In genomic region chr1:85091647-85092295, GRCh38 we compare ENCODE assay signal across 10 cellular contexts. TPM values are rescaled to one million over a fixed set of nuclear protein-coding genes. Genes with fewer than 3 reads are reported as not detected.
DNase-seq lines count a peak whose midpoint lies in the region; ATAC-seq, FAIRE-seq and TF ChIP-seq lines count a peak whose summit lies in the region.
"Had no signal": no experiment of that assay in that cellular context is flagged by ENCODE, and none has a peak within 500 bp of the region (broad histone marks: within the 10 kb centered on the region; RNA-seq: fewer than 3 reads in every experiment).

No MANE protein-coding gene starts in this region.

- no peak overlapping the region for H3K4me3 Mint-ChIP-seq in activated CD8-positive, alpha-beta memory T cell treated with anti-CD3 and anti-CD28 coated beads, Interleukin-2, amount 10 ng/mL, durations not matched to agents 7 days and 5 days

- FAIRE-seq in pancreas (lab: Jason Lieb, UNC) = no peak

- no peak for TF ChIP-seq CTCF in pancreas (IDR thresholded peaks at IDR 0.05)

- no peak overlapping the region for H3K27ac Mint-ChIP-seq in activated CD8-positive, alpha-beta memory T cell treated with anti-CD3 and anti-CD28 coated beads, Interleukin-2, amount 10 ng/mL, durations not matched to agents 7 days and 5 days

- intact Hi-C loops in pancreas (cut with DNase I) = no loop called here

- ATAC-seq in activated CD8-positive, alpha-beta memory T cell treated with anti-CD3 and anti-CD28 coated beads, Interleukin-2, amount 10 ng/mL, durations not matched to agents 7 days and 5 days = peak; percentile 36
- ATAC-seq in stimulated activated naive CD8-positive, alpha-beta T cell treated with anti-CD3 and anti-CD28 coated beads, Interleukin-15, Interleukin-2, amounts not matched to agents 100 U/mL and 50 U/mL, for 24 hours = peak; percentile 75
- no peak for ATAC-seq in GM21515 (IDR thresholded peaks at IDR 0.05; ENCODE audit: unreplicated experiment)
- ATAC-seq in pancreas = no peak

- H3K27me3 ChIP-seq in pancreas = no peaks in the 10 kb centered on the region
- H3K27me3 ChIP-seq: cardiac muscle cell had no signal

- H3K4me1 ChIP-seq in pancreas = no peaks in the 10 kb centered on the region

- DNase-seq in activated CD8-positive, alpha-beta memory T cell treated with anti-CD3 and anti-CD28 coated beads, Interleukin-2, amount 10 ng/mL, durations not matched to agents 7 days and 5 days = no peak
- DNase-seq in activated CD8-positive, alpha-beta memory T cell treated with anti-CD3 and anti-CD28 coated beads, Interleukin-2, amount 50 U/mL, for 4 hours = no peak
- DNase-seq in M059J (ENCODE audit: low read depth) (peak; percentile 29), amniotic epithelial cell (ENCODE audit: low read depth) (peak; percentile 37), RKO (ENCODE audit: low spot score) (no peak), pancreas (no peak)
- peak; percentile 9 for DNase-seq in stimulated activated naive CD8-positive, alpha-beta T cell treated with anti-CD3 and anti-CD28 coated beads, Interleukin-15, Interleukin-2, amounts not matched to agents 100 U/mL and 50 U/mL, for 24 hours
- DNase-seq: NCI-H2029 treated with DMSO at 0.1 percent for 48 hours had no signal

- peaks cover 2% of the 10 kb centered on the region for H3K27me3 Mint-ChIP-seq in activated CD8-positive, alpha-beta memory T cell treated with anti-CD3 and anti-CD28 coated beads, Interleukin-2, amount 10 ng/mL, durations not matched to agents 7 days and 5 days

- H3K9me3 Mint-ChIP-seq in activated CD8-positive, alpha-beta memory T cell treated with anti-CD3 and anti-CD28 coated beads, Interleukin-2, amount 10 ng/mL, durations not matched to agents 7 days and 5 days (ENCODE audit: low read depth) = no peaks in the 10 kb centered on the region

- 70 to 77% methylated on average over 11 of the region's 11 CpGs for WGBS in pancreas, 2 donors

- no peak overlapping the region for H3K4me3 ChIP-seq in pancreas
- H3K4me3 ChIP-seq: cardiac muscle cell had no signal

- CTCF ChIA-PET in activated CD8-positive, alpha-beta memory T cell treated with anti-CD3 and anti-CD28 coated beads, Interleukin-2, amount 10 ng/mL, durations not matched to agents 7 days and 5 days (lab: Charles Lee) = interaction anchor here (1.0 kb wide), 1 partner anchor 147 kb away, joined by 5 read pairs; no protein-coding TSS in a partner anchor

- H3K4me1 Mint-ChIP-seq in activated CD8-positive, alpha-beta memory T cell treated with anti-CD3 and anti-CD28 coated beads, Interleukin-2, amount 10 ng/mL, durations not matched to agents 7 days and 5 days = peaks cover 9% of the 10 kb centered on the region

- H3K27ac ChIP-seq in pancreas = no peak overlapping the region
- H3K27ac ChIP-seq: cardiac muscle cell had no signal

- H3K9me3 ChIP-seq in pancreas = no peaks in the 10 kb centered on the region

- peaks cover 1% of the 10 kb centered on the region for H3K36me3 Mint-ChIP-seq in activated CD8-positive, alpha-beta memory T cell treated with anti-CD3 and anti-CD28 coated beads, Interleukin-2, amount 10 ng/mL, durations not matched to agents 7 days and 5 days

- no peaks in the 10 kb centered on the region for H3K36me3 ChIP-seq in pancreas
- H3K36me3 ChIP-seq: cardiac muscle cell had no signal

RNA-seq across cellular contexts. Expression of gene MCOLN3, which starts 43.5 kb away (rescaled TPM):
- total RNA-seq in activated CD8-positive, alpha-beta memory T cell treated with anti-CD3 and anti-CD28 coated beads, Interleukin-2, amount 10 ng/mL, durations not matched to agents 7 days and 5 days = 1 to 10 TPM; 1.1 to 2.2 TPM
- 2.1 and 4.3 TPM in 2 replicates for total RNA-seq in M059J (2014; rRNA removed; shearing (Covaris generic))
- total RNA-seq in pancreas = 1 to 10 TPM; 3.2 to 8.1 (median 5.2) TPM
- 10 to 100 TPM in 1 of 2 donors, 1 to 10 TPM in 1; 9.5 to 11.2 TPM for polyA plus RNA-seq in pancreas

Comparison
In these comparisons a context has a peak if more than half of its experiments do, and no peak if none do; other contexts are left out.
1. ATAC-seq: peak in activated CD8-positive, alpha-beta memory T cell treated with anti-CD3 and anti-CD28 coated beads, Interleukin-2, amount 10 ng/mL, durations not matched to agents 7 days and 5 days (single experiment) and stimulated activated naive CD8-positive, alpha-beta T cell treated with anti-CD3 and anti-CD28 coated beads, Interleukin-15, Interleukin-2, amounts not matched to agents 100 U/mL and 50 U/mL, for 24 hours (single experiment); none in GM21515 (single experiment) and pancreas (0 of 4).
2. DNase-seq: peak in M059J (single experiment), amniotic epithelial cell (single experiment) and stimulated activated naive CD8-positive, alpha-beta T cell treated with anti-CD3 and anti-CD28 coated beads, Interleukin-15, Interleukin-2, amounts not matched to agents 100 U/mL and 50 U/mL, for 24 hours (single experiment); none in activated CD8-positive, alpha-beta memory T cell treated with anti-CD3 and anti-CD28 coated beads, Interleukin-2, amount 10 ng/mL, durations not matched to agents 7 days and 5 days (single experiment), activated CD8-positive, alpha-beta memory T cell treated with anti-CD3 and anti-CD28 coated beads, Interleukin-2, amount 50 U/mL, for 4 hours (single experiment), RKO (single experiment) and pancreas (0 of 6).